In the genomic region with DNA sequence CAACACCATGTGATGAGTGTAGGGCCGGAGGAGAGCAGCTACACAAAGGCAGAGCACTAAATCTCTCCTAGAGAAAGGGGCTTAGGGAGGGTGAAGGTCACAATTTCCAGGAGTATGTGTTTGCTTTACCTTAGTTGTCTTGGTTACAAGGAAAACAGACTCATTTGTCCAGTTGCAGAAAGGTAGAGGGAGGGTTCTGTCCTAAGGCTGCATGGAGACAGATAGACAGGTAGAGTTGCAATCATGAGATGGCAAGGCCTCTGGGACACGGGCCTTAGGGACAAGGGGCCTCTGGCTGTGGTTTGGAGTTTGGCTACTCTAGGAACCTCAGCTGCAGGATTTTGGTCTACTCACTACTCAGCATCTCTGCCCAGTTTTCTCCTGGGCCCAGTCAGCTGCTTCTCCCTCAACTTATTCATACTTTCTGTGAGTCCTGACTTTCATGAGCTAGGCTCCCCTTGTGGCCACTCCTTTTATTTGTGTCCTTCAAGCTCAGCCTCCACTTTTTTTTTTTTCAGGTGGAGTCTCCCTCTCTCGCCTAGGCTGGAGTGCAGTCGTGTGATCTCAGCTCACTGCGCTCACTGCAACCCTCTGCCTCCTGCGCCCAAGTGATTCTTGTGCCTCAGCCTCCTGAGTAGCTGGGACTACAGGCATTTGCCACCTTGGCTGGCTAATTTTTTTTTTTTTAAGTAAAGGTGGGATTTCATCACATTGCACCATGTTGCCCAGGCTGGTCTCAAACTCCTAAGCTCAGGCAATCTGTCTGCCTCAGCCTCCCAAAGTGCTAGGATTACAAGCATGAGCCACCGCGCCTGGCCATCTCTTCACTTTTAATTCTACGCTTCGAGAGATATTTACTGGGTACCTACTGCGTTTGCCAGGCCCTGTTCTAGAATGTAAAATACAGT, we compare ENCODE assay signal across 1 cellular context.
TF ChIP-seq lines count a peak whose summit lies in the region.

No MANE protein-coding gene starts in this region.

TF ChIP-seq in HepG2, 621 proteins besides CTCF, POLR2A, EP300 and RAD21 (continued from another document and continues in another):
- TF ChIP-seq, protein P1, sequence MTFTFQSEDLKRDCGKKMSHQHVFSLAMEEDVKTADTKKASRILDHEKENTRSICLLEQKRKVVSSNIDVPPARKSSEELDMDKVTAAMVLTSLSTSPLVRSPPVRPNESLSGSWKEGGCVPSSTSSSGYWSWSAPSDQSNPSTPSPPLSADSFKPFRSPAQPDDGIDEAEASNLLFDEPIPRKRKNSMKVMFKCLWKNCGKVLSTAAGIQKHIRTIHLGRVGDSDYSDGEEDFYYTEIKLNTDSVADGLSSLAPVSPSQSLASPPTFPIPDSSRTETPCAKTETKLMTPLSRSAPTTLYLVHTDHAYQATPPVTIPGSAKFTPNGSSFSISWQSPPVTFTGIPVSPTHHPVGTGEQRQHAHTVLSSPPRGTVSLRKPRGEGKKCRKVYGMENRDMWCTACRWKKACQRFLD (CRISPR knock-in tag; IDR thresholded peaks at IDR 0.05; ENCODE audit: borderline replicate concordance): no peak
- TF ChIP-seq ZNF772 (CRISPR knock-in tag; IDR thresholded peaks at IDR 0.05): no peak
- TF ChIP-seq ARID2 (CRISPR knock-in tag; IDR thresholded peaks at IDR 0.05; ENCODE audit: borderline replicate concordance): no peak
- TF ChIP-seq ZNF205 (CRISPR knock-in tag; IDR thresholded peaks at IDR 0.05): peak; percentile 99
- TF ChIP-seq MIER2 (CRISPR knock-in tag; IDR thresholded peaks at IDR 0.05): no peak
- TF ChIP-seq NFATC3 (CRISPR knock-in tag; IDR thresholded peaks at IDR 0.05): no peak
- TF ChIP-seq TEF (CRISPR knock-in tag; IDR thresholded peaks at IDR 0.05): no peak
- peak in 1 of 2 experiments; percentile 44; a peak in 1 of 4 replicates for TF ChIP-seq HMGXB4 (CRISPR knock-in tag; IDR thresholded peaks at IDR 0.05; ENCODE audit: borderline replicate concordance in 1 of 2, low read depth in 1 of 2)
- no peak for TF ChIP-seq ZNF589 (CRISPR knock-in tag; conservative IDR thresholded peaks at IDR 0.05)
- peak; percentile 44; the same call in 1 of the 2 replicates for TF ChIP-seq GATAD2A (CRISPR knock-in tag; IDR thresholded peaks at IDR 0.05)
- TF ChIP-seq SP5 (CRISPR knock-in tag; IDR thresholded peaks at IDR 0.05; ENCODE audit: borderline replicate concordance, low read depth): no peak
- TF ChIP-seq ELF1 (CRISPR knock-in tag; IDR thresholded peaks at IDR 0.05): no peak
- no peak for TF ChIP-seq NFRKB (IDR thresholded peaks at IDR 0.05)
- TF ChIP-seq KDM2A (CRISPR knock-in tag; IDR thresholded peaks at IDR 0.05; ENCODE audit: borderline replicate concordance, low read depth): no peak
- TF ChIP-seq ZNF546 (CRISPR knock-in tag; conservative IDR thresholded peaks at IDR 0.05): no peak
- TF ChIP-seq KAT2B (IDR thresholded peaks at IDR 0.05; ENCODE audit: borderline replicate concordance, low read depth, low read length): no peak
- no peak for TF ChIP-seq ZKSCAN8 (CRISPR knock-in tag; IDR thresholded peaks at IDR 0.05; ENCODE audit: borderline replicate concordance)
- TF ChIP-seq ZNF530 (CRISPR knock-in tag; IDR thresholded peaks at IDR 0.05; ENCODE audit: low read depth): no peak
- TF ChIP-seq KDM5A (IDR thresholded peaks at IDR 0.05; ENCODE audit: borderline replicate concordance, low read length): no peak
- TF ChIP-seq ZNF598 (CRISPR knock-in tag; IDR thresholded peaks at IDR 0.05; ENCODE audit: borderline replicate concordance): no peak
- TF ChIP-seq MAF1 (CRISPR knock-in tag; IDR thresholded peaks at IDR 0.05; ENCODE audit: borderline replicate concordance): no peak
- TF ChIP-seq, protein P2, sequence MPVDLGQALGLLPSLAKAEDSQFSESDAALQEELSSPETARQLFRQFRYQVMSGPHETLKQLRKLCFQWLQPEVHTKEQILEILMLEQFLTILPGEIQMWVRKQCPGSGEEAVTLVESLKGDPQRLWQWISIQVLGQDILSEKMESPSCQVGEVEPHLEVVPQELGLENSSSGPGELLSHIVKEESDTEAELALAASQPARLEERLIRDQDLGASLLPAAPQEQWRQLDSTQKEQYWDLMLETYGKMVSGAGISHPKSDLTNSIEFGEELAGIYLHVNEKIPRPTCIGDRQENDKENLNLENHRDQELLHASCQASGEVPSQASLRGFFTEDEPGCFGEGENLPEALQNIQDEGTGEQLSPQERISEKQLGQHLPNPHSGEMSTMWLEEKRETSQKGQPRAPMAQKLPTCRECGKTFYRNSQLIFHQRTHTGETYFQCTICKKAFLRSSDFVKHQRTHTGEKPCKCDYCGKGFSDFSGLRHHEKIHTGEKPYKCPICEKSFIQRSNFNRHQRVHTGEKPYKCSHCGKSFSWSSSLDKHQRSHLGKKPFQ (CRISPR knock-in tag; IDR thresholded peaks at IDR 0.05; ENCODE audit: insufficient replicate concordance): no peak
- TF ChIP-seq ZNF788 (CRISPR knock-in tag; IDR thresholded peaks at IDR 0.05; ENCODE audit: borderline replicate concordance): no peak
- TF ChIP-seq, protein P3, sequence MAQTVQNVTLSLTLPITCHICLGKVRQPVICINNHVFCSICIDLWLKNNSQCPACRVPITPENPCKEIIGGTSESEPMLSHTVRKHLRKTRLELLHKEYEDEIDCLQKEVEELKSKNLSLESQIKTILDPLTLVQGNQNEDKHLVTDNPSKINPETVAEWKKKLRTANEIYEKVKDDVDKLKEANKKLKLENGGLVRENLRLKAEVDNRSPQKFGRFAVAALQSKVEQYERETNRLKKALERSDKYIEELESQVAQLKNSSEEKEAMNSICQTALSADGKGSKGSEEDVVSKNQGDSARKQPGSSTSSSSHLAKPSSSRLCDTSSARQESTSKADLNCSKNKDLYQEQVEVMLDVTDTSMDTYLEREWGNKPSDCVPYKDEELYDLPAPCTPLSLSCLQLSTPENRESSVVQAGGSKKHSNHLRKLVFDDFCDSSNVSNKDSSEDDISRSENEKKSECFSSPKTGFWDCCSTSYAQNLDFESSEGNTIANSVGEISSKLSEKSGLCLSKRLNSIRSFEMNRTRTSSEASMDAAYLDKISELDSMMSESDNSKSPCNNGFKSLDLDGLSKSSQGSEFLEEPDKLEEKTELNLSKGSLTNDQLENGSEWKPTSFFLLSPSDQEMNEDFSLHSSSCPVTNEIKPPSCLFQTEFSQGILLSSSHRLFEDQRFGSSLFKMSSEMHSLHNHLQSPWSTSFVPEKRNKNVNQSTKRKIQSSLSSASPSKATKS (CRISPR knock-in tag; IDR thresholded peaks at IDR 0.05): no peak
- no peak for TF ChIP-seq ZNF17 (CRISPR knock-in tag; IDR thresholded peaks at IDR 0.05)
- TF ChIP-seq NCOR1 (IDR thresholded peaks at IDR 0.05; ENCODE audit: borderline replicate concordance, low read length): peak; percentile 19; the same call in 1 of the 2 replicates
- no peak for TF ChIP-seq ZNF44 (CRISPR knock-in tag; IDR thresholded peaks at IDR 0.05)
- TF ChIP-seq ZNF343 (CRISPR knock-in tag; IDR thresholded peaks at IDR 0.05): 0 out of 2 replicates have a peak, but pooled peaks have one; percentile 37
- TF ChIP-seq, protein P4, sequence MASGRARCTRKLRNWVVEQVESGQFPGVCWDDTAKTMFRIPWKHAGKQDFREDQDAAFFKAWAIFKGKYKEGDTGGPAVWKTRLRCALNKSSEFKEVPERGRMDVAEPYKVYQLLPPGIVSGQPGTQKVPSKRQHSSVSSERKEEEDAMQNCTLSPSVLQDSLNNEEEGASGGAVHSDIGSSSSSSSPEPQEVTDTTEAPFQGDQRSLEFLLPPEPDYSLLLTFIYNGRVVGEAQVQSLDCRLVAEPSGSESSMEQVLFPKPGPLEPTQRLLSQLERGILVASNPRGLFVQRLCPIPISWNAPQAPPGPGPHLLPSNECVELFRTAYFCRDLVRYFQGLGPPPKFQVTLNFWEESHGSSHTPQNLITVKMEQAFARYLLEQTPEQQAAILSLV (CRISPR knock-in tag; IDR thresholded peaks at IDR 0.05; ENCODE audit: borderline replicate concordance): no peak
- TF ChIP-seq THAP7 (CRISPR knock-in tag; IDR thresholded peaks at IDR 0.05): no peak
- no peak for TF ChIP-seq ZNF577 (CRISPR knock-in tag; IDR thresholded peaks at IDR 0.05; ENCODE audit: borderline replicate concordance, low read depth)
- no peak for TF ChIP-seq ZNF503 (CRISPR knock-in tag; IDR thresholded peaks at IDR 0.05)
- no peak for TF ChIP-seq SP2 (CRISPR knock-in tag; IDR thresholded peaks at IDR 0.05)
- no peak for TF ChIP-seq TCF12 (IDR thresholded peaks at IDR 0.05)
- TF ChIP-seq TCF12 (CRISPR knock-in tag; IDR thresholded peaks at IDR 0.05): no peak
- TF ChIP-seq ZNF891 (CRISPR knock-in tag; IDR thresholded peaks at IDR 0.05): no peak
- TF ChIP-seq ZNF570 (CRISPR knock-in tag; IDR thresholded peaks at IDR 0.05; ENCODE audit: borderline replicate concordance): no peak
- TF ChIP-seq ZNF292 (CRISPR knock-in tag; IDR thresholded peaks at IDR 0.05; ENCODE audit: borderline replicate concordance, low read depth): peak; percentile 69
- TF ChIP-seq XRCC5 (optimal IDR thresholded peaks at IDR 0.05; ENCODE audit: low read length): peak; percentile 43
- TF ChIP-seq, protein P5, sequence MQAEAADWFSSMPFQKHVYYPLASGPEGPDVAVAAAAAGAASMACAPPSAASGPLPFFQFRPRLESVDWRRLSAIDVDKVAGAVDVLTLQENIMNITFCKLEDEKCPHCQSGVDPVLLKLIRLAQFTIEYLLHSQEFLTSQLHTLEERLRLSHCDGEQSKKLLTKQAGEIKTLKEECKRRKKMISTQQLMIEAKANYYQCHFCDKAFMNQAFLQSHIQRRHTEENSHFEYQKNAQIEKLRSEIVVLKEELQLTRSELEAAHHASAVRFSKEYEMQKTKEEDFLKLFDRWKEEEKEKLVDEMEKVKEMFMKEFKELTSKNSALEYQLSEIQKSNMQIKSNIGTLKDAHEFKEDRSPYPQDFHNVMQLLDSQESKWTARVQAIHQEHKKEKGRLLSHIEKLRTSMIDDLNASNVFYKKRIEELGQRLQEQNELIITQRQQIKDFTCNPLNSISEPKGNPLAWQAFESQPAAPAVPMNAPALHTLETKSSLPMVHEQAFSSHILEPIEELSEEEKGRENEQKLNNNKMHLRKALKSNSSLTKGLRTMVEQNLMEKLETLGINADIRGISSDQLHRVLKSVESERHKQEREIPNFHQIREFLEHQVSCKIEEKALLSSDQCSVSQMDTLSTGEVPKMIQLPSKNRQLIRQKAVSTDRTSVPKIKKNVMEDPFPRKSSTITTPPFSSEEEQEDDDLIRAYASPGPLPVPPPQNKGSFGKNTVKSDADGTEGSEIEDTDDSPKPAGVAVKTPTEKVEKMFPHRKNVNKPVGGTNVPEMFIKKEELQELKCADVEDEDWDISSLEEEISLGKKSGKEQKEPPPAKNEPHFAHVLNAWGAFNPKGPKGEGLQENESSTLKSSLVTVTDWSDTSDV (CRISPR knock-in tag; IDR thresholded peaks at IDR 0.05): no peak
- no peak for TF ChIP-seq GTF3A (CRISPR knock-in tag; conservative IDR thresholded peaks at IDR 0.05)
- TF ChIP-seq, protein P6, sequence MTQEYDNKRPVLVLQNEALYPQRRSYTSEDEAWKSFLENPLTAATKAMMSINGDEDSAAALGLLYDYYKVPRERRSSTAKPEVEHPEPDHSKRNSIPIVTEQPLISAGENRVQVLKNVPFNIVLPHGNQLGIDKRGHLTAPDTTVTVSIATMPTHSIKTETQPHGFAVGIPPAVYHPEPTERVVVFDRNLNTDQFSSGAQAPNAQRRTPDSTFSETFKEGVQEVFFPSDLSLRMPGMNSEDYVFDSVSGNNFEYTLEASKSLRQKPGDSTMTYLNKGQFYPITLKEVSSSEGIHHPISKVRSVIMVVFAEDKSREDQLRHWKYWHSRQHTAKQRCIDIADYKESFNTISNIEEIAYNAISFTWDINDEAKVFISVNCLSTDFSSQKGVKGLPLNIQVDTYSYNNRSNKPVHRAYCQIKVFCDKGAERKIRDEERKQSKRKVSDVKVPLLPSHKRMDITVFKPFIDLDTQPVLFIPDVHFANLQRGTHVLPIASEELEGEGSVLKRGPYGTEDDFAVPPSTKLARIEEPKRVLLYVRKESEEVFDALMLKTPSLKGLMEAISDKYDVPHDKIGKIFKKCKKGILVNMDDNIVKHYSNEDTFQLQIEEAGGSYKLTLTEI (CRISPR knock-in tag; conservative IDR thresholded peaks at IDR 0.05): no peak
- peak; percentile 85 for TF ChIP-seq BCL6 (CRISPR knock-in tag; IDR thresholded peaks at IDR 0.05)
